In genomic region chr3:143764840-143765239, GRCh38 we compare ENCODE assay signal across 27 cellular contexts.
"Had no signal": no experiment of that assay in that cellular context is flagged by ENCODE, and none has a peak within 500 bp of the region (broad histone marks: within the 10 kb centered on the region; RNA-seq: fewer than 3 reads in every experiment).

No MANE protein-coding gene starts in this region.

- H3K9me3 ChIP-seq: mucosa of descending colon, pancreas, psoas muscle, right lobe of liver, stomach, testis, thyroid gland, transverse colon, upper lobe of left lung, vagina had no signal

- H3K36me3 ChIP-seq: left ventricle myocardium inferior, pancreas, right lobe of liver, stomach, thyroid gland, transverse colon, upper lobe of left lung, vagina had no signal

- H3K27ac Mint-ChIP-seq: memory B cell; nephron; stimulated activated memory B cell treated with anti-CD40 and anti-IgM and Interleukin-4, amounts not matched to agents 10 μg/mL and 1 μg/mL and 100 μg/mL, for 72 hours had no signal

- H3K4me3 ChIP-seq: left ventricle myocardium inferior, lung, mucosa of descending colon, pancreas, psoas muscle, right lobe of liver, smooth muscle cell, stomach, testis, thyroid gland, transverse colon, upper lobe of left lung, vagina had no signal

- H3K4me3 Mint-ChIP-seq: memory B cell; naive thymus-derived CD8-positive, alpha-beta T cell; nephron; neural crest cell; stimulated activated memory B cell treated with anti-CD40 and anti-IgM and Interleukin-4, amounts not matched to agents 10 μg/mL and 1 μg/mL and 100 μg/mL, for 72 hours had no signal

- DNase-seq: islet precursor cell; left ventricle myocardium inferior; midbrain; mucosa of descending colon; naive thymus-derived CD8-positive, alpha-beta T cell; nucleus accumbens; pancreas; posterior cingulate gyrus; psoas muscle; right lobe of liver; stimulated activated CD4-positive, alpha-beta T cell treated with anti-CD3 and anti-CD28 coated beads, Interleukin-1b, Interleukin-23, amount 100 ng/mL, for 48 hours; stimulated activated CD4-positive, alpha-beta T cell treated with anti-CD3 and anti-CD28 coated beads, Interleukin-2, amount 100 ng/mL, for 48 hours; stimulated activated CD4-positive, alpha-beta T cell treated with anti-CD3 and anti-CD28 coated beads, Interleukin-4, amount 100 ng/mL, for 4 hours; stimulated activated CD8-positive, alpha-beta memory T cell treated with anti-CD3 and anti-CD28 coated beads, Interleukin-4, amount 100 ng/mL, for 48 hours; stimulated activated naive CD8-positive, alpha-beta T cell treated with anti-CD3 and anti-CD28 coated beads, Interleukin-15, Interleukin-2, amounts not matched to agents 100 U/mL and 50 U/mL, for 24 hours; stomach; testis; thyroid gland; transverse colon; upper lobe of left lung had no signal

- H3K9me3 Mint-ChIP-seq: memory B cell; naive thymus-derived CD8-positive, alpha-beta T cell; neural crest cell; stimulated activated memory B cell treated with anti-CD40 and anti-IgM and Interleukin-4, amounts not matched to agents 10 μg/mL and 1 μg/mL and 100 μg/mL, for 72 hours had no signal

- H3K4me1 ChIP-seq: left ventricle myocardium inferior, pancreas, psoas muscle, right lobe of liver, testis, thyroid gland had no signal

- H3K4me1 Mint-ChIP-seq: neural crest cell had no signal

- ATAC-seq: mucosa of descending colon; naive thymus-derived CD8-positive, alpha-beta T cell; pancreas; psoas muscle; right lobe of liver; stimulated activated memory B cell treated with anti-CD40 and anti-IgM and Interleukin-4, amounts not matched to agents 10 μg/mL and 1 μg/mL and 100 μg/mL, for 72 hours; stimulated activated naive CD8-positive, alpha-beta T cell treated with anti-CD3 and anti-CD28 coated beads, Interleukin-15, Interleukin-2, amounts not matched to agents 100 U/mL and 50 U/mL, for 24 hours had no signal

- H3K27me3 Mint-ChIP-seq: memory B cell; naive thymus-derived CD8-positive, alpha-beta T cell; stimulated activated memory B cell treated with anti-CD40 and anti-IgM and Interleukin-4, amounts not matched to agents 10 μg/mL and 1 μg/mL and 100 μg/mL, for 72 hours had no signal

- H3K27me3 ChIP-seq: pancreas, right lobe of liver, stomach, testis, thyroid gland, transverse colon, upper lobe of left lung, vagina had no signal

- H3K27ac ChIP-seq: left ventricle myocardium inferior, pancreas, psoas muscle, right lobe of liver, stomach, testis, thyroid gland, transverse colon, upper lobe of left lung, vagina had no signal
